24 cellular contexts compared by ENCODE assay signal in genomic region chr16:86775401-86775985, GRCh38.
A peak's percentile ranks its signal among the peaks of the same experiment; 100 is the strongest.
DNase-seq lines count a peak whose midpoint lies in the region; TF ChIP-seq lines count a peak whose summit lies in the region.
"Had no signal": no experiment of that assay in that cellular context is flagged by ENCODE, and none has a peak within 500 bp of the region (broad histone marks: within the 10 kb centered on the region; RNA-seq: fewer than 3 reads in every experiment).

No MANE protein-coding gene starts in this region.

- no peak overlapping the region for H3K27ac Mint-ChIP-seq in CD8-positive, alpha-beta memory T cell
- H3K27ac Mint-ChIP-seq: activated CD8-positive, alpha-beta T cell treated with anti-CD3 and anti-CD28 coated beads, Interleukin-2, amount 10 ng/mL, durations not matched to agents 7 days and 5 days; activated naive CD8-positive, alpha-beta T cell treated with anti-CD3 and anti-CD28 coated beads, Interleukin-2, amount 10 ng/mL, durations not matched to agents 7 days and 5 days; CD4-positive, alpha-beta T cell; T-helper 17 cell had no signal

- no peak overlapping the region for H2BK5ac ChIP-seq in mesenchymal stem cell (ENCODE audit: low read depth, low read length, poor library complexity, severe bottlenecking)

- no peak overlapping the region for H2BK120ac ChIP-seq in mesenchymal stem cell (ENCODE audit: low read depth, low read length)

- no peak overlapping the region for H4K91ac ChIP-seq in mesenchymal stem cell (ENCODE audit: low read length)

- no peaks in the 10 kb centered on the region for H3K4me1 Mint-ChIP-seq in CD8-positive, alpha-beta memory T cell
- H3K4me1 Mint-ChIP-seq: activated naive CD8-positive, alpha-beta T cell treated with anti-CD3 and anti-CD28 coated beads, Interleukin-2, amount 10 ng/mL, durations not matched to agents 7 days and 5 days; central memory CD8-positive, alpha-beta T cell had no signal

- no peak for TF ChIP-seq CTCF in osteoblast (IDR thresholded peaks at IDR 0.05; ENCODE audit: extremely low read depth, low read depth, low read length)

- 61% methylated on average over 19 of the region's 19 CpGs for WGBS in mesenchymal stem cell

- H3K9me3 Mint-ChIP-seq in CD8-positive, alpha-beta memory T cell: no peaks in the 10 kb centered on the region
- H3K9me3 Mint-ChIP-seq: activated naive CD8-positive, alpha-beta T cell treated with anti-CD3 and anti-CD28 coated beads, Interleukin-2, amount 10 ng/mL, durations not matched to agents 7 days and 5 days; CD4-positive, alpha-beta T cell; central memory CD8-positive, alpha-beta T cell had no signal

- H3K9me3 ChIP-seq in mesenchymal stem cell (ENCODE audit: control insufficient read depth, low read length) (no peaks in the 10 kb centered on the region), skeletal muscle satellite cell (replicated peaks; ENCODE audit: low read length) (no peaks in the 10 kb centered on the region), osteoblast (ENCODE audit: low read depth, low read length) (no peaks in the 10 kb centered on the region)
- no peaks in the 10 kb centered on the region for H3K9me3 ChIP-seq in CD8-positive, alpha-beta memory T cell (ENCODE audit: low read length)
- H3K9me3 ChIP-seq: mucosa of descending colon, prostate gland, SK-N-SH, stomach, thyroid gland had no signal

- no peak overlapping the region for H3K27ac ChIP-seq in mesenchymal stem cell (ENCODE audit: low read length, poor library complexity, severe bottlenecking)
- H3K27ac ChIP-seq in CD8-positive, alpha-beta memory T cell (ENCODE audit: low read depth, low read length): no peak overlapping the region
- no peak overlapping the region for H3K27ac ChIP-seq in osteoblast (ENCODE audit: low read depth, low read length)
- H3K27ac ChIP-seq: 22Rv1, prostate gland, stomach, thyroid gland had no signal

- peak; percentile 40 for DNase-seq in NCI-H82 (lab: John Stamatoyannopoulos, UW)
- DNase-seq in NCI-H82 treated with DMSO at 0.1 percent for 48 hours (lab: John Stamatoyannopoulos, UW; ENCODE audit: unreplicated experiment): no peak
- DNase-seq in astrocyte of the hippocampus (ENCODE audit: low read depth, low spot score): peak; percentile 49
- peak; percentile 16 for DNase-seq in mesenchymal stem cell
- no peak for DNase-seq in CD8-positive, alpha-beta memory T cell
- DNase-seq in osteoblast (ENCODE audit: insufficient read length, low spot score, missing footprints): no peak
- DNase-seq in NCI-H1930 (lab: John Stamatoyannopoulos, UW): no peak
- DNase-seq: activated CD8-positive, alpha-beta T cell treated with anti-CD3 and anti-CD28 coated beads, Interleukin-2, amount 10 ng/mL, durations not matched to agents 7 days and 5 days; activated naive CD8-positive, alpha-beta T cell treated with anti-CD3 and anti-CD28 coated beads, Interleukin-2, amount 10 ng/mL, durations not matched to agents 7 days and 5 days; AML-193; CD4-positive, alpha-beta T cell; islet precursor cell; mucosa of descending colon; NCI-H1092; NCI-H187 treated with DMSO at 0.1 percent for 48 hours; NCI-H774; SK-N-SH; stomach; T-helper 17 cell; thyroid gland had no signal

- no peak overlapping the region for H3K14ac ChIP-seq in mesenchymal stem cell (ENCODE audit: low read length in 2 of 2)

- no peak overlapping the region for H2AFZ ChIP-seq in mesenchymal stem cell (ENCODE audit: low read depth, low read length)
- no peak overlapping the region for H2AFZ ChIP-seq in osteoblast (ENCODE audit: low read length)

- H3K36me3 ChIP-seq in mesenchymal stem cell (ENCODE audit: control insufficient read depth in 1 of 2, insufficient read depth in 2 of 2, low read depth in 1 of 2, low read length in 2 of 2) (no peaks in the 10 kb centered on the region), skeletal muscle satellite cell (ENCODE audit: insufficient read depth, low read length) (no peaks in the 10 kb centered on the region), osteoblast (ENCODE audit: insufficient read depth, low read length) (no peaks in the 10 kb centered on the region)
- no peaks in the 10 kb centered on the region for H3K36me3 ChIP-seq in CD8-positive, alpha-beta memory T cell (ENCODE audit: insufficient read depth, low read length)
- H3K36me3 ChIP-seq: prostate gland, stomach, thyroid gland had no signal

- H3K18ac ChIP-seq in mesenchymal stem cell (ENCODE audit: low read depth in 1 of 2, low read length in 2 of 2): no peak overlapping the region

- H2AK5ac ChIP-seq in mesenchymal stem cell (ENCODE audit: low read length, severe bottlenecking): no peak overlapping the region

- no peak overlapping the region for H3K4me2 ChIP-seq in mesenchymal stem cell (ENCODE audit: low read length, poor library complexity, severe bottlenecking)
- no peak overlapping the region for H3K4me2 ChIP-seq in skeletal muscle satellite cell (ENCODE audit: low read length)
- H3K4me2 ChIP-seq in osteoblast (ENCODE audit: insufficient read depth, low read length): no peak overlapping the region
- H3K4me2 ChIP-seq: SK-N-SH had no signal

- H3K4ac ChIP-seq in mesenchymal stem cell (ENCODE audit: low read depth in 1 of 2, low read length in 2 of 2): no peak overlapping the region

- H3K27me3 Mint-ChIP-seq in CD8-positive, alpha-beta memory T cell: peaks cover 4 to 5% of the 10 kb centered on the region in 2 donors

- H3K4me3 ChIP-seq in mesenchymal stem cell (ENCODE audit: insufficient read depth in 1 of 2, low read depth in 1 of 2, low read length in 2 of 2) (no peak overlapping the region), skeletal muscle satellite cell (ENCODE audit: low read length) (no peak overlapping the region), osteoblast (ENCODE audit: insufficient read depth, low read length) (no peak overlapping the region)
- no peak overlapping the region for H3K4me3 ChIP-seq in CD8-positive, alpha-beta memory T cell (ENCODE audit: low read length)
- H3K4me3 ChIP-seq: mucosa of descending colon, prostate gland, stomach, thyroid gland had no signal

- no peak overlapping the region for H3K23ac ChIP-seq in mesenchymal stem cell (ENCODE audit: low read length in 2 of 2)

- CTCF ChIA-PET in CD8-positive, alpha-beta memory T cell (lab: Charles Lee): no interaction called here

- H2BK15ac ChIP-seq in mesenchymal stem cell (ENCODE audit: low read depth, poor library complexity, severe bottlenecking): no peak overlapping the region

- no peak overlapping the region for H2BK12ac ChIP-seq in mesenchymal stem cell (ENCODE audit: low read length in 2 of 2)

- no peaks in the 10 kb centered on the region for H3K36me3 Mint-ChIP-seq in CD8-positive, alpha-beta memory T cell
- H3K36me3 Mint-ChIP-seq: activated naive CD8-positive, alpha-beta T cell treated with anti-CD3 and anti-CD28 coated beads, Interleukin-2, amount 10 ng/mL, durations not matched to agents 7 days and 5 days had no signal

- no peak overlapping the region for H4K8ac ChIP-seq in mesenchymal stem cell (ENCODE audit: low read length)

- POLR2A ChIA-PET in CD8-positive, alpha-beta memory T cell (lab: Charles Lee): no interaction called here

- peaks cover 23% of the 10 kb centered on the region for H3K4me1 ChIP-seq in mesenchymal stem cell (ENCODE audit: control insufficient read depth, insufficient read depth, low read depth, low read length)
- H3K4me1 ChIP-seq in skeletal muscle satellite cell (ENCODE audit: control insufficient read depth, insufficient read depth, low read length): peaks cover 37% of the 10 kb centered on the region
- no peaks in the 10 kb centered on the region for H3K4me1 ChIP-seq in CD8-positive, alpha-beta memory T cell (ENCODE audit: insufficient read depth, low read length)
- peaks cover 16% of the 10 kb centered on the region for H3K4me1 ChIP-seq in osteoblast (ENCODE audit: insufficient read depth, low read length)
- H3K4me1 ChIP-seq: prostate gland, stomach, thyroid gland had no signal

- no peak overlapping the region for H3K9ac ChIP-seq in mesenchymal stem cell (ENCODE audit: low read length)
- H3K9ac ChIP-seq in skeletal muscle satellite cell (ENCODE audit: low read depth, low read length): peak overlapping the region; percentile 16
- H3K9ac ChIP-seq: SK-N-SH had no signal

- peaks cover 0 to 76% of the 10 kb centered on the region in 2 experiments for H3K27me3 ChIP-seq in mesenchymal stem cell (ENCODE audit: control insufficient read depth in 1 of 2, insufficient read depth in 1 of 2, low read length in 2 of 2)
- no peaks in the 10 kb centered on the region for H3K27me3 ChIP-seq in skeletal muscle satellite cell (ENCODE audit: control insufficient read depth, insufficient read depth, low read length)
- no peaks in the 10 kb centered on the region for H3K27me3 ChIP-seq in CD8-positive, alpha-beta memory T cell (ENCODE audit: insufficient read depth, low read length, poor library complexity, severe bottlenecking)
- peaks cover 11% of the 10 kb centered on the region for H3K27me3 ChIP-seq in osteoblast (ENCODE audit: insufficient read depth, low read length)
- H3K27me3 ChIP-seq: thyroid gland had no signal

- no peaks in the 10 kb centered on the region for H3K79me2 ChIP-seq in osteoblast (ENCODE audit: insufficient read depth, low read length)

- no peaks in the 10 kb centered on the region for H4K20me1 ChIP-seq in osteoblast (ENCODE audit: insufficient read depth, low read length)

- no peak overlapping the region for H3K4me3 Mint-ChIP-seq in CD8-positive, alpha-beta memory T cell
- H3K4me3 Mint-ChIP-seq: activated CD8-positive, alpha-beta T cell treated with anti-CD3 and anti-CD28 coated beads, Interleukin-2, amount 10 ng/mL, durations not matched to agents 7 days and 5 days; activated naive CD8-positive, alpha-beta T cell treated with anti-CD3 and anti-CD28 coated beads, Interleukin-2, amount 10 ng/mL, durations not matched to agents 7 days and 5 days; CD4-positive, alpha-beta T cell; central memory CD8-positive, alpha-beta T cell; T-helper 17 cell had no signal

- H3K79me1 ChIP-seq in mesenchymal stem cell (replicated peaks; ENCODE audit: low read length, poor library complexity, severe bottlenecking): no peaks in the 10 kb centered on the region

Comparison
In these comparisons a context has a peak if more than half of its experiments do, and no peak if none do; other contexts are left out.
1. DNase-seq: peak in NCI-H82 (single experiment), astrocyte of the hippocampus (single experiment) and mesenchymal stem cell (single experiment); none in NCI-H82 treated with DMSO at 0.1 percent for 48 hours (single experiment), CD8-positive, alpha-beta memory T cell (0 of 5), osteoblast (single experiment) and NCI-H1930 (0 of 2).